Comparison of ENCODE assay signal across 9 cellular contexts in the genomic region with DNA sequence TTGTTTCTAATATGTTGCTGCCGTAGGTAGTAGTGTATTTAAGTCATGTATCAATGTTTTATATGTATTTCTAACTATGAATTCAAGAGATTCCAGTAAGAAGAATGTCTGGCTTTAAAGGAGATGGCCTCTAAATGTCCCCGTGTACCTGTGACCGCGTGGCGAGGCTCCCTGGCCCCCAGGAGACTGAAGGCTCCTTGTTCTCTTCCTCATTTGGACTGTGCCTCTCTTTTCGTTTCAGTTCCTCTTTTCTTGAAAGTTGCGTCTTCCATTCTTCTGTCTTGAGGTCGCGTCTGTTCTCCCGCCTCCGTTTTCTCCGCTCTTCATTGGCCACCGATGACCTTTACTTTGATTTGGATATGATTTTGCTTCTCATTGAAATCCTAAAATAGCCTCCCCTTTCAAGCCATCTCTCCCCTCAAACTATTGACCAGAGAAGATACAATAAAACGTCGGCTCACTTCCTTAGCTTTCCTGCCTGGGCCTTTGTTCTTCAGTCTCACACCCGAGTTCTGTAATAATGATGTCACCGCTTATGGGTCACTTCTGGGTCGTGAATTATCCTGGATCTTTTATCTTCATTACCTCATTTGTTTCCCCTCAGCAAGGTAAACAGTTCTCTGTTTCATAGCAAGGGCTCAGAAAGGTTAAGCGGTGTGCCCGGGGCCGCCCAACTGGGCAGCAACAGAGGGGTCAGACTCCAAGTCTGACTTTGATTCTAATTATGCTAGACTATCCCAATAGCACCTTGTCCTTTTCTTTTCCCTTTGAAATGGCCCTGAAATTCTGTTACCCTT. TPM values are rescaled to one million over a fixed set of nuclear protein-coding genes. Genes with fewer than 3 reads are reported as not detected.
DNase-seq lines count a peak whose midpoint lies in the region; ATAC-seq and TF ChIP-seq lines count a peak whose summit lies in the region.
"Had no signal": no experiment of that assay in that cellular context is flagged by ENCODE, and none has a peak within 500 bp of the region (broad histone marks: within the 10 kb centered on the region; RNA-seq: fewer than 3 reads in every experiment).

No MANE protein-coding gene starts in this region.

- intact Hi-C loops in sigmoid colon (cut with DNase I) = no loop called here

- ATAC-seq in HG02970 (IDR thresholded peaks at IDR 0.05; ENCODE audit: low FRiP score, unreplicated experiment) = peak; percentile 88

- TF ChIP-seq POLR2A in sigmoid colon (IDR thresholded peaks at IDR 0.05) = no peak

- DNase-seq in DMS79 (lab: John Stamatoyannopoulos, UW) (peak; percentile 59), DMS79 treated with DMSO at 0.1 percent for 48 hours (lab: John Stamatoyannopoulos, UW) (no peak), SKM-1 (lab: John Stamatoyannopoulos, UW; ENCODE audit: unreplicated experiment) (peak; percentile 96), sigmoid colon (peak; percentile 57), SW480 (ENCODE audit: low spot score) (no peak), coronary artery (ENCODE audit: low spot score) (no peak), cortex of kidney (lab: John Stamatoyannopoulos, UW) (no peak)

- H3K9me3 ChIP-seq in sigmoid colon = no peaks in the 10 kb centered on the region

- no peaks in the 10 kb centered on the region for H3K27me3 ChIP-seq in sigmoid colon

- TF ChIP-seq EP300 in sigmoid colon (IDR thresholded peaks at IDR 0.05) = no peak

- WGBS in sigmoid colon, 2 donors = 60 to 86% methylated on average over 21 of the region's 21 CpGs

- H3K4me1 ChIP-seq in sigmoid colon = no peaks in the 10 kb centered on the region

- H3K27ac ChIP-seq in sigmoid colon (peak overlapping the region in 1 of 4 donors; percentile 45), coronary artery (peak overlapping the region in 1 of 2 donors; percentile 26)
- H3K27ac ChIP-seq: 22Rv1 had no signal

- no peak for TF ChIP-seq CTCF in sigmoid colon (IDR thresholded peaks at IDR 0.05)
- no peak for TF ChIP-seq CTCF in coronary artery (IDR thresholded peaks at IDR 0.05)

- no peak overlapping the region for H3K4me3 ChIP-seq in sigmoid colon
- no peak overlapping the region for H3K4me3 ChIP-seq in coronary artery

- peaks cover 33 to 96% (median 61%) of the 10 kb centered on the region in 4 donors for H3K36me3 ChIP-seq in sigmoid colon

RNA-seq across cellular contexts. Expression of a gene that starts 28.7 kb away (rescaled TPM):
- total RNA-seq in sigmoid colon = 10 to 100 TPM; 46.0 to 61.2 (median 49.5) TPM
- 10 to 100 TPM; 30.3 to 32.1 (median 30.6) TPM for polyA plus RNA-seq in sigmoid colon

Comparison
In these comparisons a context has a peak if more than half of its experiments do, and no peak if none do; other contexts are left out.
1. DNase-seq: peak in DMS79 (single experiment), SKM-1 (single experiment) and sigmoid colon (single experiment); none in DMS79 treated with DMSO at 0.1 percent for 48 hours (single experiment), SW480 (single experiment), coronary artery (single experiment) and cortex of kidney (single experiment).